Comparison of ENCODE assay signal across 10 cellular contexts in the genomic region with DNA sequence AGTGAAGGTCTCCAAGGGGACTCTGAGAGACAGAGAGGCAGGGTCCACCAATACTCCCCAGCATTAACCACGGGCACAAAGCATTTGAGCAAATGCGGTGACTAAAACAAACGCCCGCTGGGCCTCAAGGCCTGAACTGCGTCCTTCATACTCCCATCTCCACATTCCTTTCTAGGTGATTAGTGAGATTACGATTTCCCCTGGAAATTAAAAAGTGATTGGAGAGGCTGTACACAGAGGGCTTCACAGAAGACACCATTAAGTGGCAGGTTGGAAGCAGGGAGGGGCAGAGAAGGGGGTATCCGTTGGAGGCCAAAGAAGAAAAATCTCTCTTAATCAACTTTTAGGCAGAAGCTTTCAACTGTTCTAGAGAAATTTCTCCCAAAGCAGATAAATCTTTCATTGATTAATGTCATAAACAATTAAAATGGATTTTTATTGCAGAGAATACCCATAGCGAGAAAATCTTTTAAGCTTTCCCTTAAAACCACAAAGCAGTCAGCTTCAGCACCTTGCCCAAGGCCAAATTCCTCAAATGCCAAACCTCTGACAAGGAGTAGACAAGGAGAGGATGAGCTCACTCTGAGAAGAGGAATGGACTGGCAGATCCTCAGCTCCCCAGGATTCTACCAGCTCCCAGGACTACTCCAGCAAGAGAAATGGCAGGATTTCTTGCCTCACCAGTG. TPM values are rescaled to one million over a fixed set of nuclear protein-coding genes. Genes with fewer than 3 reads are reported as not detected.
DNase-seq lines count a peak whose midpoint lies in the region; ATAC-seq and TF ChIP-seq lines count a peak whose summit lies in the region.
"Had no signal": no experiment of that assay in that cellular context is flagged by ENCODE, and none has a peak within 500 bp of the region (broad histone marks: within the 10 kb centered on the region; RNA-seq: fewer than 3 reads in every experiment).

No MANE protein-coding gene starts in this region.

- H3K4me1 ChIP-seq in HUES64 (ENCODE audit: insufficient read depth, low read length) (peaks cover 18% of the 10 kb centered on the region), mammary epithelial cell (ENCODE audit: insufficient read depth, low read length) (peaks cover 22% of the 10 kb centered on the region)

- no peaks in the 10 kb centered on the region for H3K27me3 Mint-ChIP-seq in activated naive CD8-positive, alpha-beta T cell treated with anti-CD3 and anti-CD28 coated beads, Interleukin-2, amount 50 U/mL, for 24 hours

- DNase-seq in AG09309 (ENCODE audit: low read depth) (peak; percentile 97), mammary epithelial cell (peak; percentile 95), kidney glomerular epithelial cell (lab: John Stamatoyannopoulos, UW) (peak; percentile 92), NCI-H345 treated with DMSO at 0.1 percent for 48 hours (lab: John Stamatoyannopoulos, UW; ENCODE audit: unreplicated experiment) (no peak), activated gamma-delta T cell (lab: John Stamatoyannopoulos, UW) (no peak)
- DNase-seq in activated naive CD8-positive, alpha-beta T cell treated with anti-CD3 and anti-CD28 coated beads, Interleukin-2, amount 50 U/mL, for 24 hours = no peak
- DNase-seq: stimulated activated CD4-positive, alpha-beta T cell treated with anti-CD3 and anti-CD28 coated beads, Interleukin-2, amount 100 ng/mL, for 24 hours had no signal

- H3K9me3 ChIP-seq in HUES64 (ENCODE audit: insufficient read depth, low read depth, low read length) (no peaks in the 10 kb centered on the region), mammary epithelial cell (replicated peaks; ENCODE audit: insufficient read depth, low read length) (no peaks in the 10 kb centered on the region)
- H3K9me3 ChIP-seq: esophagus muscularis mucosa had no signal

- no peak overlapping the region for H3K4me3 Mint-ChIP-seq in activated naive CD8-positive, alpha-beta T cell treated with anti-CD3 and anti-CD28 coated beads, Interleukin-2, amount 50 U/mL, for 24 hours

- H3K36me3 Mint-ChIP-seq in activated naive CD8-positive, alpha-beta T cell treated with anti-CD3 and anti-CD28 coated beads, Interleukin-2, amount 50 U/mL, for 24 hours (ENCODE audit: low read depth) = no peaks in the 10 kb centered on the region

- H3K4me2 ChIP-seq in mammary epithelial cell (ENCODE audit: insufficient read depth, low read depth, low read length) = peak overlapping the region; percentile 79

- H3K27me3 ChIP-seq in HUES64 (ENCODE audit: insufficient read depth, low read length) = no peaks in the 10 kb centered on the region
- H3K27me3 ChIP-seq in mammary epithelial cell (ENCODE audit: insufficient read depth, low read length) = no peaks in the 10 kb centered on the region
- H3K27me3 ChIP-seq: esophagus muscularis mucosa had no signal

- H3K27ac ChIP-seq in HUES64 (ENCODE audit: low read depth, low read length) (no peak overlapping the region; the same call in none of the 2 replicates), mammary epithelial cell (ENCODE audit: insufficient read depth, low read depth, low read length) (peak overlapping the region; percentile 85)
- H3K27ac ChIP-seq: esophagus muscularis mucosa had no signal

- H4K20me1 ChIP-seq in mammary epithelial cell (ENCODE audit: insufficient read depth, low read length) = no peaks in the 10 kb centered on the region

- H3K36me3 ChIP-seq in HUES64 (ENCODE audit: insufficient read depth, low read length) (no peaks in the 10 kb centered on the region), mammary epithelial cell (ENCODE audit: insufficient read depth, low read length) (no peaks in the 10 kb centered on the region)
- H3K36me3 ChIP-seq: esophagus muscularis mucosa had no signal

- H3K9ac ChIP-seq in HUES64 (ENCODE audit: low read depth, low read length) (peak overlapping the region; percentile 68), mammary epithelial cell (ENCODE audit: insufficient read depth, low read length) (peak overlapping the region; percentile 61)

- CTCF ChIA-PET in mammary epithelial cell (lab: Charles Lee; ENCODE audit: low non-redundant PET) = no interaction called here

- H3K4me3 ChIP-seq in AG09309 (ENCODE audit: control insufficient read depth, low read depth, low read length) (no peak overlapping the region), HUES64 (ENCODE audit: low read length) (no peak overlapping the region; the same call in 1 of the 2 replicates), mammary epithelial cell (replicated peaks in 1 of 3; ENCODE audit: insufficient read depth in 1 of 3, low read depth in 2 of 3, low read length in 3 of 3) (peak overlapping the region in 2 of 3 experiments; percentile 12 to 28)
- H3K4me3 ChIP-seq: esophagus muscularis mucosa had no signal

- H3K9me3 Mint-ChIP-seq in activated naive CD8-positive, alpha-beta T cell treated with anti-CD3 and anti-CD28 coated beads, Interleukin-2, amount 50 U/mL, for 24 hours = no peaks in the 10 kb centered on the region

- 37% methylated on average over 6 of the region's 8 CpGs for WGBS in HUES64
- 1% methylated on average over 8 of the region's 8 CpGs for WGBS in mammary epithelial cell (ENCODE audit: low coverage, missing lambda C conversion rate)

- TSS peak; percentile 22 for BruUV-seq in mammary epithelial cell (replicated peaks; lab: Mats Ljungman, UMichigan)

- peaks cover 16% of the 10 kb centered on the region for H3K79me2 ChIP-seq in mammary epithelial cell (ENCODE audit: insufficient read depth, low read length)

- no peak overlapping the region for H3K27ac Mint-ChIP-seq in activated naive CD8-positive, alpha-beta T cell treated with anti-CD3 and anti-CD28 coated beads, Interleukin-2, amount 50 U/mL, for 24 hours

- TF ChIP-seq CTCF in AG09309 (IDR thresholded peaks at IDR 0.05; ENCODE audit: control insufficient read depth, insufficient read depth, low read depth, low read length, missing control alignments) = no peak
- TF ChIP-seq CTCF in mammary epithelial cell (conservative IDR thresholded peaks at IDR 0.05 in 1 of 2, IDR thresholded peaks at IDR 0.05 in 1 of 2; ENCODE audit: extremely low read depth in 1 of 2, insufficient read depth in 1 of 2, low read depth in 1 of 2, low read length in 2 of 2) = no peak

- in situ Hi-C loops in mammary epithelial cell (cut with MboI; ENCODE audit: low sequenced_read_pairs in 2 of 2) = no loop called here

- intact Hi-C loops in mammary epithelial cell (cut with micrococcal nuclease) = loop anchor here (1.0 to 2.0 kb wide), 3 partner anchors 21 to 37 kb away; no protein-coding TSS in a partner anchor

- H3K4me1 Mint-ChIP-seq in activated naive CD8-positive, alpha-beta T cell treated with anti-CD3 and anti-CD28 coated beads, Interleukin-2, amount 50 U/mL, for 24 hours = no peaks in the 10 kb centered on the region

- ATAC-seq in HG02678 (IDR thresholded peaks at IDR 0.05; ENCODE audit: unreplicated experiment) = no peak
- ATAC-seq in activated naive CD8-positive, alpha-beta T cell treated with anti-CD3 and anti-CD28 coated beads, Interleukin-2, amount 50 U/mL, for 24 hours = no peak

- dilution Hi-C loops in mammary epithelial cell (cut with HindIII; ENCODE audit: low sequenced_read_pairs) = no loop called here

- H2AFZ ChIP-seq in mammary epithelial cell (ENCODE audit: low read depth, low read length) = peak overlapping the region; percentile 57

RNA-seq across cellular contexts. Expression of gene MB21D2, which starts 38.2 kb away (rescaled TPM):
- polyA plus RNA-seq in HUES64 (2013, experiment 1 of 2) = 15.0 TPM
- polyA plus RNA-seq in HUES64 (2013, experiment 2 of 2) = 13.4 TPM
- 1 to 10 TPM; 5.2 to 7.8 TPM for total RNA-seq in mammary epithelial cell
- polyA plus RNA-seq in mammary epithelial cell = 4.7 TPM
- polyA minus RNA-seq in mammary epithelial cell = 4.9 TPM

Comparison
In these comparisons a context has a peak if more than half of its experiments do, and no peak if none do; other contexts are left out.
1. DNase-seq: peak in AG09309 (single experiment), mammary epithelial cell (single experiment) and kidney glomerular epithelial cell (single experiment); none in NCI-H345 treated with DMSO at 0.1 percent for 48 hours (single experiment), activated gamma-delta T cell (single experiment) and activated naive CD8-positive, alpha-beta T cell treated with anti-CD3 and anti-CD28 coated beads, Interleukin-2, amount 50 U/mL, for 24 hours (single experiment).
2. H3K4me3 ChIP-seq: peak in mammary epithelial cell (2 of 3); none in AG09309 (single experiment) and HUES64 (single experiment).